In genomic region chr4:24472514-24473308, GRCh38 we compare ENCODE assay signal across 8 cellular contexts.
DNase-seq lines count a peak whose midpoint lies in the region; ATAC-seq and TF ChIP-seq lines count a peak whose summit lies in the region.

No MANE protein-coding gene starts in this region.

- ATAC-seq in GM18909 (IDR thresholded peaks at IDR 0.05; ENCODE audit: poor library complexity, unreplicated experiment), result peak; percentile 68
- peak; percentile 67 for ATAC-seq in HG03342 (IDR thresholded peaks at IDR 0.05; ENCODE audit: unreplicated experiment)

- peak overlapping the region; percentile 87 for H3K4me3 Mint-ChIP-seq in activated CD4-positive, alpha-beta memory T cell treated with anti-CD3 and anti-CD28 coated beads, Interleukin-2, amount 10 ng/mL, durations not matched to agents 7 days and 5 days

- peaks cover 26% of the 10 kb centered on the region for H3K4me1 ChIP-seq in effector memory CD4-positive, alpha-beta T cell (ENCODE audit: control insufficient read depth, insufficient read depth, low read length, poor library complexity, severe bottlenecking)

- peak overlapping the region; percentile 67 for H3K4me3 ChIP-seq in AG09309 (ENCODE audit: control insufficient read depth, low read depth, low read length)
- H3K4me3 ChIP-seq in effector memory CD4-positive, alpha-beta T cell (ENCODE audit: insufficient read depth, low read depth, low read length, poor library complexity, severe bottlenecking), result peak overlapping the region; percentile 64

- peaks cover 20% of the 10 kb centered on the region for H3K27me3 ChIP-seq in effector memory CD4-positive, alpha-beta T cell (replicated peaks; ENCODE audit: control insufficient read depth, insufficient read depth, low read length, poor library complexity, severe bottlenecking)

- H3K9me3 ChIP-seq in effector memory CD4-positive, alpha-beta T cell (ENCODE audit: control insufficient read depth, low read length), result no peaks in the 10 kb centered on the region

- H3K27ac ChIP-seq in effector memory CD4-positive, alpha-beta T cell (ENCODE audit: insufficient read depth, low read length, poor library complexity, severe bottlenecking), result no peak overlapping the region

- H3K9me3 Mint-ChIP-seq in activated CD4-positive, alpha-beta memory T cell treated with anti-CD3 and anti-CD28 coated beads, Interleukin-2, amount 10 ng/mL, durations not matched to agents 7 days and 5 days, result no peaks in the 10 kb centered on the region

- H3K27ac Mint-ChIP-seq in activated CD4-positive, alpha-beta memory T cell treated with anti-CD3 and anti-CD28 coated beads, Interleukin-2, amount 10 ng/mL, durations not matched to agents 7 days and 5 days, result peak overlapping the region; percentile 32

- peaks cover 40% of the 10 kb centered on the region for H3K4me1 Mint-ChIP-seq in activated CD4-positive, alpha-beta memory T cell treated with anti-CD3 and anti-CD28 coated beads, Interleukin-2, amount 10 ng/mL, durations not matched to agents 7 days and 5 days

- H3K36me3 ChIP-seq in effector memory CD4-positive, alpha-beta T cell (ENCODE audit: control insufficient read depth, insufficient read depth, low read length), result no peaks in the 10 kb centered on the region

- peaks cover 71% of the 10 kb centered on the region for H3K27me3 Mint-ChIP-seq in activated CD4-positive, alpha-beta memory T cell treated with anti-CD3 and anti-CD28 coated beads, Interleukin-2, amount 10 ng/mL, durations not matched to agents 7 days and 5 days

- H3K36me3 Mint-ChIP-seq in activated CD4-positive, alpha-beta memory T cell treated with anti-CD3 and anti-CD28 coated beads, Interleukin-2, amount 10 ng/mL, durations not matched to agents 7 days and 5 days (ENCODE audit: low read depth), result peaks cover 2% of the 10 kb centered on the region

- CTCF ChIA-PET in activated CD4-positive, alpha-beta memory T cell treated with anti-CD3 and anti-CD28 coated beads, Interleukin-2, amount 10 ng/mL, durations not matched to agents 7 days and 5 days (lab: Charles Lee), result interaction anchor here (0.7 to 1.3 kb wide), 3 partner anchors 79 to 840 kb away, joined by 3 to 5 read pairs (median 3); partner anchors contain the start of gene ZCCHC4

- peak; percentile 58 for TF ChIP-seq CTCF in AG09309 (IDR thresholded peaks at IDR 0.05; ENCODE audit: control insufficient read depth, insufficient read depth, low read depth, low read length, missing control alignments)

- POLR2A ChIA-PET in activated CD4-positive, alpha-beta memory T cell treated with anti-CD3 and anti-CD28 coated beads, Interleukin-2, amount 10 ng/mL, durations not matched to agents 7 days and 5 days (lab: Charles Lee), result interaction anchor here (1.7 kb wide), 1 partner anchor 112 kb away, joined by 7 read pairs; the partner anchor contains the start of gene DHX15

- DNase-seq in AG09309 (ENCODE audit: low read depth), result no peak
- peak; percentile 83 to 91 for DNase-seq in NCI-H524 (lab: John Stamatoyannopoulos, UW)
- DNase-seq in activated CD4-positive, alpha-beta memory T cell treated with anti-CD3 and anti-CD28 coated beads, Interleukin-2, amount 10 ng/mL, durations not matched to agents 7 days and 5 days, result peak; percentile 65
- peak; percentile 39 to 58 (median 53) for DNase-seq in effector memory CD4-positive, alpha-beta T cell
- peak; percentile 77 to 85 for DNase-seq in lung microvascular endothelial cell (ENCODE audit: low read depth in 2 of 2)
- DNase-seq in stimulated activated CD4-positive, alpha-beta T cell treated with anti-CD3 and anti-CD28 coated beads, TNF-alpha, amount 100 ng/mL, for 4 hours (ENCODE audit: low read depth in 3 of 3), result peak; percentile 26 to 42 (median 37)
